In genomic region chr11:12684354-12684753, GRCh38 we compare ENCODE assay signal across 22 cellular contexts. TPM values are rescaled to one million over a fixed set of nuclear protein-coding genes. Genes with fewer than 3 reads are reported as not detected.
A peak's percentile ranks its signal among the peaks of the same experiment; 100 is the strongest.
DNase-seq lines count a peak whose midpoint lies in the region; ATAC-seq and TF ChIP-seq lines count a peak whose summit lies in the region.
"Had no signal": no experiment of that assay in that cellular context is flagged by ENCODE, and none has a peak within 500 bp of the region (broad histone marks: within the 10 kb centered on the region; RNA-seq: fewer than 3 reads in every experiment).

No MANE protein-coding gene starts in this region.

- H3K4me3 Mint-ChIP-seq in progenitor cell of endocrine pancreas (ENCODE audit: low read depth) = no peak overlapping the region
- no peak overlapping the region for H3K4me3 Mint-ChIP-seq in CD8-positive, alpha-beta memory T cell
- H3K4me3 Mint-ChIP-seq: T-helper 1 cell treated with Interleukin-12 subunit alpha and Interleukin-12 subunit beta and Interleukin-4 antibody, amounts not matched to agents 30 μg/mL and 1 μg/mL, for 36 hours had no signal

- TF ChIP-seq CTCF in PC-9 (conservative IDR thresholded peaks at IDR 0.05) (no peak), progenitor cell of endocrine pancreas (IDR thresholded peaks at IDR 0.05; ENCODE audit: unreplicated experiment) (no peak)

- H3K9me2 ChIP-seq in PC-9 (ENCODE audit: insufficient read depth) = no peaks in the 10 kb centered on the region

- no peaks in the 10 kb centered on the region for H3K36me3 Mint-ChIP-seq in progenitor cell of endocrine pancreas (ENCODE audit: insufficient read depth)
- peaks cover 0 to 3% (median 0%) of the 10 kb centered on the region in 3 donors for H3K36me3 Mint-ChIP-seq in CD8-positive, alpha-beta memory T cell

- ATAC-seq in GM21360 (IDR thresholded peaks at IDR 0.05; ENCODE audit: unreplicated experiment) = no peak

- peak overlapping the region; percentile 96 for H3K27ac Mint-ChIP-seq in progenitor cell of endocrine pancreas
- H3K27ac Mint-ChIP-seq in CD8-positive, alpha-beta memory T cell = no peak overlapping the region
- H3K27ac Mint-ChIP-seq: T-helper 1 cell treated with Interleukin-12 subunit alpha and Interleukin-12 subunit beta and Interleukin-4 antibody, amounts not matched to agents 30 μg/mL and 1 μg/mL, for 36 hours had no signal

- H3K9me3 Mint-ChIP-seq in progenitor cell of endocrine pancreas (ENCODE audit: low read depth) = no peaks in the 10 kb centered on the region
- H3K9me3 Mint-ChIP-seq in CD8-positive, alpha-beta memory T cell = peaks cover 0 to 2% (median 0%) of the 10 kb centered on the region in 5 donors
- H3K9me3 Mint-ChIP-seq: T-helper 1 cell treated with Interleukin-12 subunit alpha and Interleukin-12 subunit beta and Interleukin-4 antibody, amounts not matched to agents 30 μg/mL and 1 μg/mL, for 36 hours had no signal

- CTCF ChIA-PET in PC-9 (lab: Charles Lee) = no interaction called here
- CTCF ChIA-PET in CD8-positive, alpha-beta memory T cell (lab: Charles Lee) = no interaction called here

- no peaks in the 10 kb centered on the region for H3K27me3 Mint-ChIP-seq in progenitor cell of endocrine pancreas
- peaks cover 44 to 84% of the 10 kb centered on the region in 2 donors for H3K27me3 Mint-ChIP-seq in CD8-positive, alpha-beta memory T cell

- BruUV-seq in PC-9 (replicated peaks; lab: Mats Ljungman, UMichigan) = no TSS peak

- DNase-seq in PC-9 = no peak
- DNase-seq in progenitor cell of endocrine pancreas (ENCODE audit: low spot score, unreplicated experiment) = no peak
- DNase-seq in activated effector memory CD4-positive, alpha-beta T cell treated with Interleukin-2 at 50 U/mL for 16 hours = no peak
- no peak for DNase-seq in activated CD8-positive, alpha-beta memory T cell treated with anti-CD3 and anti-CD28 coated beads for 24 hours
- DNase-seq in CD8-positive, alpha-beta memory T cell = no peak
- DNase-seq: activated CD4-positive, alpha-beta T cell treated with anti-CD3 and anti-CD28 coated beads, Interleukin-2, amount 50 U/mL, for 48 hours; activated naive CD4-positive, alpha-beta T cell treated with anti-CD3 and anti-CD28 coated beads, Interleukin-2, amount 50 U/mL, for 16 hours; activated T-cell treated with anti-CD3 and anti-CD28 coated beads, Interleukin-2, amount 50 U/mL, for 1 hour; DND-41; KG1; NCI-H2029 treated with DMSO at 0.1 percent for 48 hours; ovary; SHP77; stimulated activated CD4-positive, alpha-beta T cell treated with anti-CD3 and anti-CD28 coated beads, Interleukin-4, amount 100 ng/mL, for 4 hours; substantia nigra had no signal

- peaks cover 46% of the 10 kb centered on the region for H3F3A ChIP-seq in PC-9 (ENCODE audit: insufficient read depth, low read depth)

- H3K79me2 ChIP-seq in ACC112 (ENCODE audit: control insufficient read depth, insufficient read depth, low read length, unreplicated experiment) (peaks cover 98% of the 10 kb centered on the region), PC-9 (ENCODE audit: low read depth) (peaks cover 97% of the 10 kb centered on the region)

- no peaks in the 10 kb centered on the region for H4K20me1 ChIP-seq in PC-9 (ENCODE audit: insufficient read depth)

- H3K27me3 ChIP-seq in ACC112 (ENCODE audit: insufficient read depth, low read length) (no peaks in the 10 kb centered on the region), PC-9 (ENCODE audit: insufficient read depth, low read depth) (no peaks in the 10 kb centered on the region), iPS-18a (ENCODE audit: control insufficient read depth, insufficient read depth, low read length) (peaks cover 41% of the 10 kb centered on the region)
- no peaks in the 10 kb centered on the region for H3K27me3 ChIP-seq in CD8-positive, alpha-beta memory T cell (ENCODE audit: insufficient read depth, low read length, poor library complexity, severe bottlenecking)
- H3K27me3 ChIP-seq: ascending aorta, ovary had no signal

- H3K9me3 ChIP-seq in PC-9 (ENCODE audit: insufficient read depth, low read depth) = no peaks in the 10 kb centered on the region
- no peaks in the 10 kb centered on the region for H3K9me3 ChIP-seq in iPS-18a (ENCODE audit: control insufficient read depth, low read depth, low read length)
- no peaks in the 10 kb centered on the region for H3K9me3 ChIP-seq in CD8-positive, alpha-beta memory T cell (ENCODE audit: low read length)
- H3K9me3 ChIP-seq: ascending aorta, ovary had no signal

- H2AFZ ChIP-seq in ACC112 (ENCODE audit: low read length, unreplicated experiment) = no peak overlapping the region
- H2AFZ ChIP-seq in PC-9 = no peak overlapping the region

- 0 out of 2 replicates have a peak overlapping the region, but pooled peaks have one; percentile 14 for H3K4me3 ChIP-seq in ACC112 (ENCODE audit: low read depth, low read length)
- H3K4me3 ChIP-seq in PC-9 = no peak overlapping the region
- peak overlapping the region; percentile 4 for H3K4me3 ChIP-seq in iPS-18a (ENCODE audit: low read length)
- no peak overlapping the region for H3K4me3 ChIP-seq in CD8-positive, alpha-beta memory T cell (ENCODE audit: low read length)
- H3K4me3 ChIP-seq: ascending aorta, ovary had no signal

- H3K9ac ChIP-seq in iPS-18a (ENCODE audit: low read length) = no peak overlapping the region

- H3K4me2 ChIP-seq in PC-9 = peak overlapping the region; percentile 66

- H3K27ac ChIP-seq in ACC112 (ENCODE audit: low read depth, low read length) (peak overlapping the region; percentile 93), PC-9 (peak overlapping the region; percentile 85), iPS-18a (ENCODE audit: low read length) (no peak overlapping the region)
- no peak overlapping the region for H3K27ac ChIP-seq in CD8-positive, alpha-beta memory T cell (ENCODE audit: low read depth, low read length)
- H3K27ac ChIP-seq: HL-60, ovary, VCaP had no signal

- H3K36me3 ChIP-seq in ACC112 (ENCODE audit: insufficient read depth, low read length) (no peaks in the 10 kb centered on the region; the same call in 1 of the 2 replicates), PC-9 (ENCODE audit: low read depth) (no peaks in the 10 kb centered on the region), iPS-18a (ENCODE audit: control insufficient read depth, low read depth, low read length) (no peaks in the 10 kb centered on the region)
- H3K36me3 ChIP-seq in CD8-positive, alpha-beta memory T cell (ENCODE audit: insufficient read depth, low read length) = no peaks in the 10 kb centered on the region
- H3K36me3 ChIP-seq: ascending aorta, ovary had no signal

- POLR2A ChIA-PET in PC-9 (lab: Charles Lee; ENCODE audit: unreplicated experiment) = interaction anchor here (0.5 kb wide), 1 partner anchor 653 kb away, joined by 4 read pairs; no protein-coding TSS in a partner anchor
- POLR2A ChIA-PET in CD8-positive, alpha-beta memory T cell (lab: Charles Lee) = no interaction called here

- intact Hi-C loops in PC-9 (cut with micrococcal nuclease; ENCODE audit: unreplicated experiment) = loop anchor here (2.0 to 5.0 kb wide), 2 partner anchors 40 to 118 kb away; no protein-coding TSS in a partner anchor

- H3K4me1 ChIP-seq in ACC112 (ENCODE audit: control insufficient read depth, insufficient read depth, low read length, unreplicated experiment) = peaks cover 83% of the 10 kb centered on the region
- H3K4me1 ChIP-seq in PC-9 (replicated peaks; ENCODE audit: insufficient read depth) = peaks cover 96% of the 10 kb centered on the region
- peaks cover 96% of the 10 kb centered on the region for H3K4me1 ChIP-seq in iPS-18a (ENCODE audit: control insufficient read depth, low read depth, low read length)
- H3K4me1 ChIP-seq in CD8-positive, alpha-beta memory T cell (ENCODE audit: insufficient read depth, low read length) = peaks cover 7% of the 10 kb centered on the region

- H3K4me1 Mint-ChIP-seq in progenitor cell of endocrine pancreas (ENCODE audit: low read depth) = peaks cover 86% of the 10 kb centered on the region
- peaks cover 0 to 7% (median 5%) of the 10 kb centered on the region in 3 donors for H3K4me1 Mint-ChIP-seq in CD8-positive, alpha-beta memory T cell

RNA-seq across cellular contexts. Expression of gene TEAD1, which starts 10.1 kb away (rescaled TPM):
- total RNA-seq in PC-9 (2021) (76.9 and 106 TPM in 2 replicates), progenitor cell of endocrine pancreas (92.4 and 95.8 TPM in 2 replicates)
- total RNA-seq in CD8-positive, alpha-beta memory T cell = under 1 TPM; 0.59 to 0.89 TPM
- not detected for polyA plus RNA-seq in CD8-positive, alpha-beta memory T cell

Comparison
In these comparisons a context has a peak if more than half of its experiments do, and no peak if none do; other contexts are left out.
1. H3K27ac ChIP-seq: peak in ACC112 (single experiment) and PC-9 (single experiment); none in iPS-18a (single experiment) and CD8-positive, alpha-beta memory T cell (single experiment).
2. H3K4me3 ChIP-seq: peak in ACC112 (single experiment) and iPS-18a (single experiment); none in PC-9 (single experiment) and CD8-positive, alpha-beta memory T cell (single experiment).
3. RNA of gene TEAD1, which starts 10.1 kb away (total RNA-seq): 76.9 to 106 TPM in PC-9 and 92.4 to 95.8 TPM in progenitor cell of endocrine pancreas; 0.59 to 0.89 TPM in CD8-positive, alpha-beta memory T cell; every median in the first group is over 10 times any median in the second.